1 cellular context compared by ENCODE assay signal in the genomic region with DNA sequence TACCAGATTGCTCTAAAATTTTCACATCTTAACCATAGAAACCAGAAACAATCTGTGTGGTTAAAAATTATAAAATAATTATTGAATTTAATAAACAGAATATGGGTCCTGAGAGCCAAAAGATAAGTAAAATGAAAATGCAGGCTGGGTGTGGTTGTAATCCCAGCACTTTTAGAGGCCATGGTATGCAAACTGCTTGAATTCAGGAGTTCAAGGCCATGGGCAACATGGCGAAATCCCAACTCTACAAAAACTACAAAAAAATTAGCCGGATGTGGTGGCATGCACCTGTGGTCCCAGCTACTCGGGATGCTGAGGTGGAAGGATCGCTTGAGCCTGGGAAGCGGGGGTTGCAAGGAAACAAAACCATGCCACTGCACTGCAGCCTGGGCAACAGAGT.
A peak's percentile ranks its signal among the peaks of the same experiment; 100 is the strongest.
TF ChIP-seq lines count a peak whose summit lies in the region.

No MANE protein-coding gene starts in this region.

TF ChIP-seq in HepG2, 621 proteins besides CTCF, POLR2A, EP300 and RAD21:
- TF ChIP-seq RARG (CRISPR knock-in tag; IDR thresholded peaks at IDR 0.05; ENCODE audit: low read depth) (no peak), ONECUT2 (CRISPR knock-in tag; IDR thresholded peaks at IDR 0.05) (no peak), TBX3 (IDR thresholded peaks at IDR 0.05; ENCODE audit: borderline replicate concordance) (no peak), NFATC3 (CRISPR knock-in tag; IDR thresholded peaks at IDR 0.05) (no peak), ZNF879 (CRISPR knock-in tag; IDR thresholded peaks at IDR 0.05) (no peak), FOXC1 (CRISPR knock-in tag; IDR thresholded peaks at IDR 0.05; ENCODE audit: borderline replicate concordance) (no peak), ZNF260 (CRISPR knock-in tag; IDR thresholded peaks at IDR 0.05; ENCODE audit: borderline replicate concordance, low read depth) (no peak), ZMYM4 (CRISPR knock-in tag; IDR thresholded peaks at IDR 0.05) (peak; percentile 44; the same call in 1 of the 2 replicates), NR2C2 (CRISPR knock-in tag; IDR thresholded peaks at IDR 0.05; ENCODE audit: borderline replicate concordance) (0 out of 2 replicates have a peak, but pooled peaks have one; percentile 18), SOX13 (IDR thresholded peaks at IDR 0.05) (no peak), SOX13 (CRISPR knock-in tag; conservative IDR thresholded peaks at IDR 0.05 in 1 of 2, IDR thresholded peaks at IDR 0.05 in 1 of 2) (0 out of 4 replicates have a peak, but pooled peaks of 1 of the 2 experiments have one; percentile 11), POGZ (CRISPR knock-in tag; IDR thresholded peaks at IDR 0.05) (peak; percentile 21; the same call in 1 of the 2 replicates), ZNF24 (IDR thresholded peaks at IDR 0.05) (no peak), ZNF792 (CRISPR knock-in tag; IDR thresholded peaks at IDR 0.05) (no peak), ZNF577 (CRISPR knock-in tag; IDR thresholded peaks at IDR 0.05; ENCODE audit: borderline replicate concordance, low read depth) (no peak), NFKB2 (CRISPR knock-in tag; IDR thresholded peaks at IDR 0.05; ENCODE audit: borderline replicate concordance) (no peak), FOXA1 (IDR thresholded peaks at IDR 0.05) (no peak), FOXA1 (CRISPR knock-in tag; IDR thresholded peaks at IDR 0.05) (no peak), MIER3 (CRISPR knock-in tag; IDR thresholded peaks at IDR 0.05; ENCODE audit: borderline replicate concordance) (no peak), ZNF451 (CRISPR knock-in tag; IDR thresholded peaks at IDR 0.05) (no peak), ATF1 (CRISPR knock-in tag; IDR thresholded peaks at IDR 0.05) (no peak), ETV5 (CRISPR knock-in tag; IDR thresholded peaks at IDR 0.05; ENCODE audit: borderline replicate concordance) (no peak), ATF7-NPFF (CRISPR knock-in tag; IDR thresholded peaks at IDR 0.05; ENCODE audit: low read depth) (no peak), ZNF207 (IDR thresholded peaks at IDR 0.05; ENCODE audit: borderline replicate concordance) (no peak), NFE2L1 (CRISPR knock-in tag; IDR thresholded peaks at IDR 0.05; ENCODE audit: borderline replicate concordance) (no peak), TCF12 (IDR thresholded peaks at IDR 0.05) (no peak), TCF12 (CRISPR knock-in tag; IDR thresholded peaks at IDR 0.05) (no peak), HNRNPL (IDR thresholded peaks at IDR 0.05; ENCODE audit: low read depth, low read length) (no peak), KDM4B (CRISPR knock-in tag; IDR thresholded peaks at IDR 0.05) (no peak), NONO (IDR thresholded peaks at IDR 0.05) (no peak), NONO (CRISPR knock-in tag; conservative IDR thresholded peaks at IDR 0.05) (no peak), ZNF460 (CRISPR knock-in tag; IDR thresholded peaks at IDR 0.05; ENCODE audit: borderline replicate concordance) (peak; percentile 12; the same call in 1 of the 2 replicates), SOX6 (IDR thresholded peaks at IDR 0.05) (no peak), SOX6 (CRISPR knock-in tag; IDR thresholded peaks at IDR 0.05) (no peak), TEAD3 (CRISPR knock-in tag; optimal IDR thresholded peaks at IDR 0.05; ENCODE audit: borderline replicate concordance) (peak; percentile 61), FOXJ3 (CRISPR knock-in tag; IDR thresholded peaks at IDR 0.05; ENCODE audit: borderline replicate concordance) (no peak), ZNF263 (CRISPR knock-in tag; IDR thresholded peaks at IDR 0.05) (no peak), KLF15 (CRISPR knock-in tag; IDR thresholded peaks at IDR 0.05; ENCODE audit: borderline replicate concordance) (no peak), RARA (CRISPR knock-in tag; IDR thresholded peaks at IDR 0.05) (peak; percentile 54), HNF4A (CRISPR knock-in tag; IDR thresholded peaks at IDR 0.05) (peak; percentile 34), ZNF264 (CRISPR knock-in tag; IDR thresholded peaks at IDR 0.05) (no peak), ZNF572 (CRISPR knock-in tag; IDR thresholded peaks at IDR 0.05) (no peak), CCAR2 (optimal IDR thresholded peaks at IDR 0.05; ENCODE audit: low read depth, low read length) (no peak), NR2F6 (IDR thresholded peaks at IDR 0.05) (0 out of 2 replicates have a peak, but pooled peaks have one; percentile 21), NR2F6 (CRISPR knock-in tag; IDR thresholded peaks at IDR 0.05) (no peak), CBFB (CRISPR knock-in tag; IDR thresholded peaks at IDR 0.05) (no peak), ZNF138 (CRISPR knock-in tag; IDR thresholded peaks at IDR 0.05; ENCODE audit: low read depth) (no peak), ZNF180 (CRISPR knock-in tag; IDR thresholded peaks at IDR 0.05; ENCODE audit: borderline replicate concordance, low read depth) (no peak)
- TF ChIP-seq, protein P1, sequence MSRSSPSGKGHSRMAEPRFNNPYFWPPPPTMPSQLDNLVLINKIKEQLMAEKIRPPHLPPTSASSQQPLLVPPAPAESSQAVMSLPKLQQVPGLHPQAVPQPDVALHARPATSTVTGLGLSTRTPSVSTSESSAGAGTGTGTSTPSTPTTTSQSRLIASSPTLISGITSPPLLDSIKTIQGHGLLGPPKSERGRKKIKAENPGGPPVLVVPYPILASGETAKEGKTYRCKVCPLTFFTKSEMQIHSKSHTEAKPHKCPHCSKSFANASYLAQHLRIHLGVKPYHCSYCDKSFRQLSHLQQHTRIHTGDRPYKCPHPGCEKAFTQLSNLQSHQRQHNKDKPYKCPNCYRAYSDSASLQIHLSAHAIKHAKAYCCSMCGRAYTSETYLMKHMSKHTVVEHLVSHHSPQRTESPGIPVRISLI (CRISPR knock-in tag; IDR thresholded peaks at IDR 0.05; ENCODE audit: borderline replicate concordance): peak; percentile 29; the same call in 1 of the 2 replicates
- TF ChIP-seq, protein P2, sequence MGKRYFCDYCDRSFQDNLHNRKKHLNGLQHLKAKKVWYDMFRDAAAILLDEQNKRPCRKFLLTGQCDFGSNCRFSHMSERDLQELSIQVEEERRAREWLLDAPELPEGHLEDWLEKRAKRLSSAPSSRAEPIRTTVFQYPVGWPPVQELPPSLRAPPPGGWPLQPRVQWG (CRISPR knock-in tag; IDR thresholded peaks at IDR 0.05; ENCODE audit: borderline replicate concordance, low read depth): no peak
- TF ChIP-seq, protein P3, sequence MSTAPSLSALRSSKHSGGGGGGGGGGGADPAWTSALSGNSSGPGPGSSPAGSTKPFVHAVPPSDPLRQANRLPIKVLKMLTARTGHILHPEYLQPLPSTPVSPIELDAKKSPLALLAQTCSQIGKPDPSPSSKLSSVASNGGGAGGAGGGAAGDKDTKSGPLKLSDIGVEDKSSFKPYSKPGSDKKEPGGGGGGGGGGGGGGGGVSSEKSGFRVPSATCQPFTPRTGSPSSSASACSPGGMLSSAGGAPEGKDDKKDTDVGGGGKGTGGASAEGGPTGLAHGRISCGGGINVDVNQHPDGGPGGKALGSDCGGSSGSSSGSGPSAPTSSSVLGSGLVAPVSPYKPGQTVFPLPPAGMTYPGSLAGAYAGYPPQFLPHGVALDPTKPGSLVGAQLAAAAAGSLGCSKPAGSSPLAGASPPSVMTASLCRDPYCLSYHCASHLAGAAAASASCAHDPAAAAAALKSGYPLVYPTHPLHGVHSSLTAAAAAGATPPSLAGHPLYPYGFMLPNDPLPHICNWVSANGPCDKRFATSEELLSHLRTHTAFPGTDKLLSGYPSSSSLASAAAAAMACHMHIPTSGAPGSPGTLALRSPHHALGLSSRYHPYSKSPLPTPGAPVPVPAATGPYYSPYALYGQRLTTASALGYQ (CRISPR knock-in tag; IDR thresholded peaks at IDR 0.05): no peak
- TF ChIP-seq, protein P4, sequence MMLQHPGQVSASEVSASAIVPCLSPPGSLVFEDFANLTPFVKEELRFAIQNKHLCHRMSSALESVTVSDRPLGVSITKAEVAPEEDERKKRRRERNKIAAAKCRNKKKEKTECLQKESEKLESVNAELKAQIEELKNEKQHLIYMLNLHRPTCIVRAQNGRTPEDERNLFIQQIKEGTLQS (CRISPR knock-in tag; IDR thresholded peaks at IDR 0.05): no peak
- TF ChIP-seq, protein P5, sequence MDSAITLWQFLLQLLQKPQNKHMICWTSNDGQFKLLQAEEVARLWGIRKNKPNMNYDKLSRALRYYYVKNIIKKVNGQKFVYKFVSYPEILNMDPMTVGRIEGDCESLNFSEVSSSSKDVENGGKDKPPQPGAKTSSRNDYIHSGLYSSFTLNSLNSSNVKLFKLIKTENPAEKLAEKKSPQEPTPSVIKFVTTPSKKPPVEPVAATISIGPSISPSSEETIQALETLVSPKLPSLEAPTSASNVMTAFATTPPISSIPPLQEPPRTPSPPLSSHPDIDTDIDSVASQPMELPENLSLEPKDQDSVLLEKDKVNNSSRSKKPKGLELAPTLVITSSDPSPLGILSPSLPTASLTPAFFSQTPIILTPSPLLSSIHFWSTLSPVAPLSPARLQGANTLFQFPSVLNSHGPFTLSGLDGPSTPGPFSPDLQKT (CRISPR knock-in tag; IDR thresholded peaks at IDR 0.05; ENCODE audit: borderline replicate concordance): no peak
- TF ChIP-seq, protein P6, sequence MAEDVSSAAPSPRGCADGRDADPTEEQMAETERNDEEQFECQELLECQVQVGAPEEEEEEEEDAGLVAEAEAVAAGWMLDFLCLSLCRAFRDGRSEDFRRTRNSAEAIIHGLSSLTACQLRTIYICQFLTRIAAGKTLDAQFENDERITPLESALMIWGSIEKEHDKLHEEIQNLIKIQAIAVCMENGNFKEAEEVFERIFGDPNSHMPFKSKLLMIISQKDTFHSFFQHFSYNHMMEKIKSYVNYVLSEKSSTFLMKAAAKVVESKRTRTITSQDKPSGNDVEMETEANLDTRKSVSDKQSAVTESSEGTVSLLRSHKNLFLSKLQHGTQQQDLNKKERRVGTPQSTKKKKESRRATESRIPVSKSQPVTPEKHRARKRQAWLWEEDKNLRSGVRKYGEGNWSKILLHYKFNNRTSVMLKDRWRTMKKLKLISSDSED (CRISPR knock-in tag; IDR thresholded peaks at IDR 0.05): no peak
- TF ChIP-seq, protein P7, sequence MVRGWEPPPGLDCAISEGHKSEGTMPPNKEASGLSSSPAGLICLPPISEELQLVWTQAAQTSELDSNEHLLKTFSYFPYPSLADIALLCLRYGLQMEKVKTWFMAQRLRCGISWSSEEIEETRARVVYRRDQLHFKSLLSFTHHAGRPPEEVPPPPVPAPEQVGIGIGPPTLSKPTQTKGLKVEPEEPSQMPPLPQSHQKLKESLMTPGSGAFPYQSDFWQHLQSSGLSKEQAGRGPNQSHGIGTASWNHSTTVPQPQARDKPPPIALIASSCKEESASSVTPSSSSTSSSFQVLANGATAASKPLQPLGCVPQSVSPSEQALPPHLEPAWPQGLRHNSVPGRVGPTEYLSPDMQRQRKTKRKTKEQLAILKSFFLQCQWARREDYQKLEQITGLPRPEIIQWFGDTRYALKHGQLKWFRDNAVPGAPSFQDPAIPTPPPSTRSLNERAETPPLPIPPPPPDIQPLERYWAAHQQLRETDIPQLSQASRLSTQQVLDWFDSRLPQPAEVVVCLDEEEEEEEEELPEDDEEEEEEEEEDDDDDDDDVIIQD (CRISPR knock-in tag; IDR thresholded peaks at IDR 0.05; ENCODE audit: low read depth): peak; percentile 36; the same call in 1 of the 2 replicates
- TF ChIP-seq, protein P8, sequence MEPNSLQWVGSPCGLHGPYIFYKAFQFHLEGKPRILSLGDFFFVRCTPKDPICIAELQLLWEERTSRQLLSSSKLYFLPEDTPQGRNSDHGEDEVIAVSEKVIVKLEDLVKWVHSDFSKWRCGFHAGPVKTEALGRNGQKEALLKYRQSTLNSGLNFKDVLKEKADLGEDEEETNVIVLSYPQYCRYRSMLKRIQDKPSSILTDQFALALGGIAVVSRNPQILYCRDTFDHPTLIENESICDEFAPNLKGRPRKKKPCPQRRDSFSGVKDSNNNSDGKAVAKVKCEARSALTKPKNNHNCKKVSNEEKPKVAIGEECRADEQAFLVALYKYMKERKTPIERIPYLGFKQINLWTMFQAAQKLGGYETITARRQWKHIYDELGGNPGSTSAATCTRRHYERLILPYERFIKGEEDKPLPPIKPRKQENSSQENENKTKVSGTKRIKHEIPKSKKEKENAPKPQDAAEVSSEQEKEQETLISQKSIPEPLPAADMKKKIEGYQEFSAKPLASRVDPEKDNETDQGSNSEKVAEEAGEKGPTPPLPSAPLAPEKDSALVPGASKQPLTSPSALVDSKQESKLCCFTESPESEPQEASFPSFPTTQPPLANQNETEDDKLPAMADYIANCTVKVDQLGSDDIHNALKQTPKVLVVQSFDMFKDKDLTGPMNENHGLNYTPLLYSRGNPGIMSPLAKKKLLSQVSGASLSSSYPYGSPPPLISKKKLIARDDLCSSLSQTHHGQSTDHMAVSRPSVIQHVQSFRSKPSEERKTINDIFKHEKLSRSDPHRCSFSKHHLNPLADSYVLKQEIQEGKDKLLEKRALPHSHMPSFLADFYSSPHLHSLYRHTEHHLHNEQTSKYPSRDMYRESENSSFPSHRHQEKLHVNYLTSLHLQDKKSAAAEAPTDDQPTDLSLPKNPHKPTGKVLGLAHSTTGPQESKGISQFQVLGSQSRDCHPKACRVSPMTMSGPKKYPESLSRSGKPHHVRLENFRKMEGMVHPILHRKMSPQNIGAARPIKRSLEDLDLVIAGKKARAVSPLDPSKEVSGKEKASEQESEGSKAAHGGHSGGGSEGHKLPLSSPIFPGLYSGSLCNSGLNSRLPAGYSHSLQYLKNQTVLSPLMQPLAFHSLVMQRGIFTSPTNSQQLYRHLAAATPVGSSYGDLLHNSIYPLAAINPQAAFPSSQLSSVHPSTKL (CRISPR knock-in tag; IDR thresholded peaks at IDR 0.05): peak; percentile 24; the same call in 1 of the 2 replicates
- TF ChIP-seq, protein P9, sequence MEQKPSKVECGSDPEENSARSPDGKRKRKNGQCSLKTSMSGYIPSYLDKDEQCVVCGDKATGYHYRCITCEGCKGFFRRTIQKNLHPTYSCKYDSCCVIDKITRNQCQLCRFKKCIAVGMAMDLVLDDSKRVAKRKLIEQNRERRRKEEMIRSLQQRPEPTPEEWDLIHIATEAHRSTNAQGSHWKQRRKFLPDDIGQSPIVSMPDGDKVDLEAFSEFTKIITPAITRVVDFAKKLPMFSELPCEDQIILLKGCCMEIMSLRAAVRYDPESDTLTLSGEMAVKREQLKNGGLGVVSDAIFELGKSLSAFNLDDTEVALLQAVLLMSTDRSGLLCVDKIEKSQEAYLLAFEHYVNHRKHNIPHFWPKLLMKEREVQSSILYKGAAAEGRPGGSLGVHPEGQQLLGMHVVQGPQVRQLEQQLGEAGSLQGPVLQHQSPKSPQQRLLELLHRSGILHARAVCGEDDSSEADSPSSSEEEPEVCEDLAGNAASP (CRISPR knock-in tag; IDR thresholded peaks at IDR 0.05; ENCODE audit: borderline replicate concordance): no peak
- TF ChIP-seq, protein P10, sequence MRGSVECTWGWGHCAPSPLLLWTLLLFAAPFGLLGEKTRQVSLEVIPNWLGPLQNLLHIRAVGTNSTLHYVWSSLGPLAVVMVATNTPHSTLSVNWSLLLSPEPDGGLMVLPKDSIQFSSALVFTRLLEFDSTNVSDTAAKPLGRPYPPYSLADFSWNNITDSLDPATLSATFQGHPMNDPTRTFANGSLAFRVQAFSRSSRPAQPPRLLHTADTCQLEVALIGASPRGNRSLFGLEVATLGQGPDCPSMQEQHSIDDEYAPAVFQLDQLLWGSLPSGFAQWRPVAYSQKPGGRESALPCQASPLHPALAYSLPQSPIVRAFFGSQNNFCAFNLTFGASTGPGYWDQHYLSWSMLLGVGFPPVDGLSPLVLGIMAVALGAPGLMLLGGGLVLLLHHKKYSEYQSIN (CRISPR knock-in tag; IDR thresholded peaks at IDR 0.05; ENCODE audit: borderline replicate concordance): no peak
